Comparison of ENCODE assay signal across 35 cellular contexts in genomic region chr3:7781395-7781794, GRCh38.
DNase-seq lines count a peak whose midpoint lies in the region; ATAC-seq, FAIRE-seq and TF ChIP-seq lines count a peak whose summit lies in the region.
"Had no signal": no experiment of that assay in that cellular context is flagged by ENCODE, and none has a peak within 500 bp of the region (broad histone marks: within the 10 kb centered on the region; RNA-seq: fewer than 3 reads in every experiment).

No MANE protein-coding gene starts in this region.

- intact Hi-C loops in Right ventricle myocardium inferior (cut with DNase I) = no loop called here
- intact Hi-C loops in left ventricle myocardium inferior (cut with micrococcal nuclease) = no loop called here

- no peak overlapping the region for H3K27ac Mint-ChIP-seq in activated naive CD8-positive, alpha-beta T cell treated with anti-CD3 and anti-CD28 coated beads, Interleukin-2, amount 50 U/mL, for 24 hours
- no peak overlapping the region for H3K27ac Mint-ChIP-seq in activated naive CD8-positive, alpha-beta T cell treated with anti-CD3 and anti-CD28 coated beads for 36 hours
- H3K27ac Mint-ChIP-seq: B cell; CD14-positive monocyte; CD4-positive, alpha-beta T cell; CD4-positive, CD25-positive, alpha-beta regulatory T cell; CD8-positive, alpha-beta memory T cell; CD8-positive, alpha-beta T cell had no signal

- TF ChIP-seq CTCF in left ventricle myocardium inferior (IDR thresholded peaks at IDR 0.05; ENCODE audit: borderline replicate concordance) = no peak
- no peak for TF ChIP-seq CTCF in bronchial epithelial cell (IDR thresholded peaks at IDR 0.05; ENCODE audit: insufficient read depth, low read length, severe bottlenecking)

- H3K27me3 Mint-ChIP-seq in activated naive CD8-positive, alpha-beta T cell treated with anti-CD3 and anti-CD28 coated beads, Interleukin-2, amount 50 U/mL, for 24 hours = no peaks in the 10 kb centered on the region
- no peaks in the 10 kb centered on the region for H3K27me3 Mint-ChIP-seq in activated naive CD8-positive, alpha-beta T cell treated with anti-CD3 and anti-CD28 coated beads for 36 hours
- H3K27me3 Mint-ChIP-seq: B cell; CD4-positive, alpha-beta memory T cell; CD4-positive, alpha-beta T cell; CD8-positive, alpha-beta memory T cell had no signal

- peaks cover 6% of the 10 kb centered on the region for H3K9me3 ChIP-seq in left ventricle myocardium inferior (replicated peaks)
- H3K9me3 ChIP-seq: A549, BE2C, BLaER1, Caco-2 had no signal

- H3K27me3 ChIP-seq in left ventricle myocardium inferior (ENCODE audit: low read depth) = no peaks in the 10 kb centered on the region
- H3K27me3 ChIP-seq in bronchial epithelial cell (ENCODE audit: control insufficient read depth, insufficient read depth, low read length) = no peaks in the 10 kb centered on the region
- H3K27me3 ChIP-seq: BE2C; BLaER1; BLaER1 treated with 17β-estradiol and CSF1 and Interleukin-3, amounts not matched to agents 10 nM and 100 nM had no signal

- peak; percentile 55 for FAIRE-seq in bronchial epithelial cell (lab: Jason Lieb, UNC)
- FAIRE-seq: A204.1, A549, D721Med had no signal

- H3K4me1 Mint-ChIP-seq in activated naive CD8-positive, alpha-beta T cell treated with anti-CD3 and anti-CD28 coated beads, Interleukin-2, amount 50 U/mL, for 24 hours = no peaks in the 10 kb centered on the region
- H3K4me1 Mint-ChIP-seq in activated naive CD8-positive, alpha-beta T cell treated with anti-CD3 and anti-CD28 coated beads for 36 hours = no peaks in the 10 kb centered on the region
- H3K4me1 Mint-ChIP-seq: B cell; CD14-positive monocyte; CD4-positive, alpha-beta memory T cell; CD4-positive, CD25-positive, alpha-beta regulatory T cell; CD8-positive, alpha-beta memory T cell had no signal

- DNase-seq in activated naive CD8-positive, alpha-beta T cell treated with anti-CD3 and anti-CD28 coated beads, Interleukin-2, amount 50 U/mL, for 24 hours = no peak
- no peak for DNase-seq in activated naive CD8-positive, alpha-beta T cell treated with anti-CD3 and anti-CD28 coated beads for 36 hours
- peak; percentile 50 for DNase-seq in Right ventricle myocardium inferior (ENCODE audit: missing footprints)
- no peak for DNase-seq in left ventricle myocardium inferior
- DNase-seq in bronchial epithelial cell (ENCODE audit: low read depth) = no peak
- DNase-seq: 8988T; ACHN; AML-193; BE2C; C1 segment of cervical spinal cord; Caco-2; Calu3; CD4-positive, alpha-beta memory T cell; CD4-positive, alpha-beta T cell; CD4-positive, CD25-positive, alpha-beta regulatory T cell; CD8-positive, alpha-beta memory T cell; CD8-positive, alpha-beta T cell; COR-L47; DMS 273 treated with DMSO at 0.1 percent for 48 hours; DMS153; DMS53; DMS79; DMS79 treated with DMSO at 0.1 percent for 48 hours; DND-41; EL had no signal

- H3K27ac ChIP-seq in left ventricle myocardium inferior (replicated peaks) = no peak overlapping the region
- H3K27ac ChIP-seq: 22Rv1; A549; BLaER1; BLaER1 treated with 17β-estradiol and CSF1 and Interleukin-3, amounts not matched to agents 10 nM and 100 nM; C4-2B had no signal

- H3K9me3 Mint-ChIP-seq in activated naive CD8-positive, alpha-beta T cell treated with anti-CD3 and anti-CD28 coated beads, Interleukin-2, amount 50 U/mL, for 24 hours = no peaks in the 10 kb centered on the region
- peaks cover 2% of the 10 kb centered on the region for H3K9me3 Mint-ChIP-seq in activated naive CD8-positive, alpha-beta T cell treated with anti-CD3 and anti-CD28 coated beads for 36 hours
- H3K9me3 Mint-ChIP-seq: CD4-positive, alpha-beta T cell had no signal

- peak; percentile 28 for ATAC-seq in activated naive CD8-positive, alpha-beta T cell treated with anti-CD3 and anti-CD28 coated beads, Interleukin-2, amount 50 U/mL, for 24 hours
- ATAC-seq in Right ventricle myocardium inferior (no peak), GM18858 (IDR thresholded peaks at IDR 0.05; ENCODE audit: unreplicated experiment) (no peak)
- ATAC-seq: A549; CD8-positive, alpha-beta T cell had no signal

- H3K4me1 ChIP-seq in left ventricle myocardium inferior = no peaks in the 10 kb centered on the region
- H3K4me1 ChIP-seq: A549, BE2C, BLaER1 had no signal

- H3K4me3 ChIP-seq in left ventricle myocardium inferior (no peak overlapping the region), bronchial epithelial cell (ENCODE audit: low read depth, low read length) (no peak overlapping the region)
- H3K4me3 ChIP-seq: A549; BLaER1; BLaER1 treated with 17β-estradiol and CSF1 and Interleukin-3, amounts not matched to agents 10 nM and 100 nM had no signal

- H3K4me3 Mint-ChIP-seq in activated naive CD8-positive, alpha-beta T cell treated with anti-CD3 and anti-CD28 coated beads, Interleukin-2, amount 50 U/mL, for 24 hours = no peak overlapping the region
- no peak overlapping the region for H3K4me3 Mint-ChIP-seq in activated naive CD8-positive, alpha-beta T cell treated with anti-CD3 and anti-CD28 coated beads for 36 hours
- H3K4me3 Mint-ChIP-seq: B cell; CD14-positive monocyte; CD4-positive, alpha-beta memory T cell; CD4-positive, alpha-beta T cell; CD4-positive, CD25-positive, alpha-beta regulatory T cell; CD8-positive, alpha-beta memory T cell; CD8-positive, alpha-beta T cell had no signal

- no peaks in the 10 kb centered on the region for H3K36me3 ChIP-seq in left ventricle myocardium inferior
- H3K36me3 ChIP-seq in bronchial epithelial cell (ENCODE audit: control insufficient read depth, insufficient read depth, low read length) = no peaks in the 10 kb centered on the region
- H3K36me3 ChIP-seq: BE2C; BLaER1; BLaER1 treated with 17β-estradiol and CSF1 and Interleukin-3, amounts not matched to agents 10 nM and 100 nM had no signal

- no peaks in the 10 kb centered on the region for H3K36me3 Mint-ChIP-seq in activated naive CD8-positive, alpha-beta T cell treated with anti-CD3 and anti-CD28 coated beads, Interleukin-2, amount 50 U/mL, for 24 hours (ENCODE audit: low read depth)
- no peaks in the 10 kb centered on the region for H3K36me3 Mint-ChIP-seq in activated naive CD8-positive, alpha-beta T cell treated with anti-CD3 and anti-CD28 coated beads for 36 hours
- H3K36me3 Mint-ChIP-seq: CD14-positive monocyte; CD4-positive, alpha-beta memory T cell; CD4-positive, CD25-positive, alpha-beta regulatory T cell; CD8-positive, alpha-beta memory T cell; CD8-positive, alpha-beta T cell had no signal
